ENCODE assay signal across 17 cellular contexts in the genomic region with DNA sequence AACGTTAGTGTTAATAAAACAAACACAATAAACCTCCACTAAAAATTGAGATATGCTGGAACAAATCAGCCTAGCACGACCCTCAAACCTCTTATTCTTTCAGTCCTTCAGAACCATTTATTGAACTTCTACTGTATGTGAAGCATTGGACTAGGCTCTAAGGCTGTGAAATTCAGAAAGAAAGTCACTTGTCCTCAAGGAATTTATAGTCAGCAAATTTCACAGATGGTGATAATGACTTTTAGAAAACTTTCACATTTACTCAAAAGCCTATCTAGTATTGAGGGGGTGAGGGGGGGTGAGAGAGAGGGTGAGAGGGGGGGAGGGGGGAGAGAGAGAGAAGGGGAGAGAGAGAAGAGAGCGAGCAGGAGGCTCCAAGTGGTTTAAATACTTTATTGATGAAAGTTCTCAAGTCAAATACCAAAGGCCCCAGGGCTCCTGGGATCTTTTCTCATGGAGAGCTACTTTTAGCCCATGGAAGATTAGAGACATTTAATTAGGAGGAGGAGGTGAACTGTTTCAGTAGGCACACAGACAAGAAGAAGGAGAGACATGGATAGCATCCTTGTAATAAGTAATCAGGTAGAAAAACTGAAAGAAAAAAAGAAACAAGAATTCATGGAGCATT.
DNase-seq lines count a peak whose midpoint lies in the region; ATAC-seq, FAIRE-seq and TF ChIP-seq lines count a peak whose summit lies in the region.
"Had no signal": no experiment of that assay in that cellular context is flagged by ENCODE, and none has a peak within 500 bp of the region (broad histone marks: within the 10 kb centered on the region; RNA-seq: fewer than 3 reads in every experiment).

No MANE protein-coding gene starts in this region.

- in situ Hi-C loops in HepG2 (cut with HindIII; ENCODE audit: extremely low pct_ligation_motif_present, low pct_unique_long_range_greater_than_20kb) = loop anchor here (10.0 to 25.0 kb wide), 3 partner anchors 92 to 832 kb away; a partner anchor contains a TSS

- H3K4me1 Mint-ChIP-seq in HFFc6 (ENCODE audit: low read depth) = peaks cover 50% of the 10 kb centered on the region
- peaks cover 30% of the 10 kb centered on the region for H3K4me1 Mint-ChIP-seq in Calu3 (ENCODE audit: low read depth, unreplicated experiment)

- H3K9me3 ChIP-seq in HepG2 (ENCODE audit: low read length) (no peaks in the 10 kb centered on the region), right lobe of liver (no peaks in the 10 kb centered on the region), H1 (ENCODE audit: insufficient read depth in 2 of 2, low read depth in 1 of 2, low read length in 1 of 2) (no peaks in the 10 kb centered on the region)
- H3K9me3 ChIP-seq: Caco-2 had no signal

- no peak overlapping the region for H2BK5ac ChIP-seq in H1 (ENCODE audit: low read depth, low read length)

- H3K23me2 ChIP-seq in H1 (ENCODE audit: low read depth, low read length) = no peaks in the 10 kb centered on the region; the same call in 1 of the 2 replicates

- WGBS in HepG2 (ENCODE audit: low lambda C conversion rate) = 14% methylated on average over 3 of the region's 3 CpGs
- WGBS in right lobe of liver (ENCODE audit: insufficient coverage, low coverage, low lambda C conversion rate, missing lambda C conversion rate) = 54% methylated on average over 3 of the region's 3 CpGs
- WGBS in H1 (ENCODE audit: extremely low coverage in 1 of 2, insufficient coverage in 1 of 2, insufficient read length in 1 of 2, insufficient replicate concordance in 2 of 2, low coverage in 1 of 2, low lambda C conversion rate in 2 of 2, missing lambda C conversion rate in 1 of 2), 2 experiments = 92% methylated on average over 2 of the region's 3 CpGs; no CpG with 5 or more reads in 1 of the 2 experiments

- H4K5ac ChIP-seq in H1 (ENCODE audit: insufficient read length, low read depth, low read length) = no peak overlapping the region

- H3K18ac ChIP-seq in H1 (ENCODE audit: extremely low read depth, low read length) = no peak overlapping the region

- no peak overlapping the region for H2BK12ac ChIP-seq in H1 (ENCODE audit: low read depth, low read length)

- H3K27me3 ChIP-seq in HepG2 (ENCODE audit: control insufficient read depth in 1 of 2, insufficient read depth in 2 of 2, low read length in 2 of 2) = no peaks in the 10 kb centered on the region; a peak in 1 of 5 replicates
- H3K27me3 ChIP-seq in right lobe of liver = no peaks in the 10 kb centered on the region
- no peaks in the 10 kb centered on the region for H3K27me3 ChIP-seq in H1 (replicated peaks in 1 of 4; ENCODE audit: control insufficient read depth in 3 of 4, extremely low read depth in 1 of 4, insufficient read depth in 3 of 4, low read length in 3 of 4)

- H3K36me3 ChIP-seq in HepG2 (replicated peaks in 1 of 2; ENCODE audit: control insufficient read depth in 1 of 2, insufficient read depth in 2 of 2, low read length in 2 of 2) = no peaks in the 10 kb centered on the region
- H3K36me3 ChIP-seq in right lobe of liver = no peaks in the 10 kb centered on the region
- no peaks in the 10 kb centered on the region for H3K36me3 ChIP-seq in H1 (ENCODE audit: control insufficient read depth in 2 of 4, insufficient read depth in 4 of 4, low read length in 3 of 4)

- FAIRE-seq in HepG2 (lab: Jason Lieb, UNC) (no peak), H1 (lab: Jason Lieb, UNC) (no peak)
- FAIRE-seq: A204.1 had no signal

- POLR2A ChIA-PET in HepG2 (lab: Yijun Ruan, JAX) (no interaction called here), H1 (lab: Charles Lee; ENCODE audit: partially characterized antibody) (interaction anchor here (0.9 kb wide), 1 partner anchor 16 kb away, joined by 3 read pairs; no protein-coding TSS in a partner anchor)

- no peak overlapping the region for H4K8ac ChIP-seq in H1 (ENCODE audit: extremely low read depth, insufficient read depth, low read length)

- H2AK5ac ChIP-seq in H1 (ENCODE audit: low read depth, low read length) = no peak overlapping the region

- H2BK120ac ChIP-seq in H1 (replicated peaks; ENCODE audit: low read depth, low read length) = no peak overlapping the region

- TF ChIP-seq RAD21 in HepG2 (CRISPR knock-in tag; IDR thresholded peaks at IDR 0.05) (no peak), H1 (IDR thresholded peaks at IDR 0.05 in 1 of 2, conservative IDR thresholded peaks at IDR 0.05 in 1 of 2; ENCODE audit: low read depth in 2 of 2, low read length in 2 of 2) (no peak)

- H3K79me2 ChIP-seq in HepG2 (ENCODE audit: insufficient read depth, low read length) = no peaks in the 10 kb centered on the region
- H3K79me2 ChIP-seq in H1 (ENCODE audit: control insufficient read depth in 1 of 2, insufficient read depth in 2 of 2, low read length in 2 of 2) = no peaks in the 10 kb centered on the region

- H3K9me3 Mint-ChIP-seq in HFFc6 (no peaks in the 10 kb centered on the region), Calu3 (ENCODE audit: low read depth, unreplicated experiment) (no peaks in the 10 kb centered on the region)
- H3K9me3 Mint-ChIP-seq: IgD-negative memory B cell had no signal

- CTCF ChIA-PET in HepG2 (lab: Yijun Ruan, JAX; ENCODE audit: low intra/inter-chr PET ratio, low total read pairs) = no interaction called here
- CTCF ChIA-PET in H1 (lab: Charles Lee; ENCODE audit: partially characterized antibody) = interaction anchor here (0.7 to 12.4 kb wide), 8 partner anchors 14 to 182 kb away, joined by 3 to 164 read pairs (median 3); a partner anchor contains a TSS
- CTCF ChIA-PET in Calu3 (lab: Charles Lee) = interaction anchor here (0.6 to 0.7 kb wide), 2 partner anchors 15 to 167 kb away, joined by 3 to 5 read pairs; no protein-coding TSS in a partner anchor

- no peaks in the 10 kb centered on the region for H3K36me3 Mint-ChIP-seq in HFFc6 (ENCODE audit: low read depth)
- no peaks in the 10 kb centered on the region for H3K36me3 Mint-ChIP-seq in Calu3 (ENCODE audit: insufficient read depth, unreplicated experiment)
- H3K36me3 Mint-ChIP-seq: CD14-positive monocyte, IgD-negative memory B cell had no signal

- TF ChIP-seq POLR2A in HepG2 (IDR thresholded peaks at IDR 0.05; ENCODE audit: insufficient read depth in 1 of 2, low read depth in 2 of 2, low read length in 2 of 2) (no peak), right lobe of liver (IDR thresholded peaks at IDR 0.05) (no peak), H1 (IDR thresholded peaks at IDR 0.05; ENCODE audit: control extremely low read depth in 1 of 2, low read depth in 2 of 2, low read length in 2 of 2) (no peak)

- H3K23ac ChIP-seq in H1 (ENCODE audit: insufficient read length) = no peak overlapping the region

- no peak overlapping the region for H3K56ac ChIP-seq in H1 (replicated peaks; ENCODE audit: insufficient read length, low read depth, low read length)

- no peaks in the 10 kb centered on the region for H3K79me1 ChIP-seq in H1 (ENCODE audit: low read depth, low read length)

- H3K4me3 ChIP-seq in HepG2 (replicated peaks in 1 of 3; ENCODE audit: insufficient read depth in 1 of 3, low read depth in 2 of 3, low read length in 3 of 3) (no peak overlapping the region), right lobe of liver (no peak overlapping the region), H1 (ENCODE audit: extremely low read depth in 1 of 4, insufficient read depth in 2 of 4, low read depth in 3 of 4, low read length in 4 of 4) (peak overlapping the region in 1 of 4 experiments; percentile 12; a peak in 1 of 8 replicates)

- H2AFZ ChIP-seq in HepG2 (ENCODE audit: low read length) (no peak overlapping the region), H1 (ENCODE audit: low read length) (no peak overlapping the region)

- H3K27me3 Mint-ChIP-seq in HFFc6 (ENCODE audit: insufficient read depth) = peaks cover 4% of the 10 kb centered on the region; the same call in 1 of the 2 replicates
- H3K27me3 Mint-ChIP-seq in Calu3 (ENCODE audit: unreplicated experiment) = no peaks in the 10 kb centered on the region

- H3K9ac ChIP-seq in HepG2 (ENCODE audit: insufficient read depth, low read depth, low read length) = no peak overlapping the region
- no peak overlapping the region for H3K9ac ChIP-seq in H1 (replicated peaks in 1 of 4; ENCODE audit: extremely low read depth in 1 of 4, low read depth in 3 of 4, low read length in 3 of 4)

- H3K4me2 ChIP-seq in HepG2 (ENCODE audit: low read depth, low read length) = no peak overlapping the region
- no peak overlapping the region for H3K4me2 ChIP-seq in H1 (ENCODE audit: insufficient read depth in 1 of 2, low read depth in 2 of 2, low read length in 2 of 2)

- no peak overlapping the region for H2BK15ac ChIP-seq in H1 (ENCODE audit: low read length)

- H3K4me3 Mint-ChIP-seq in HFFc6 (no peak overlapping the region), Calu3 (ENCODE audit: low read depth, unreplicated experiment) (no peak overlapping the region)
- H3K4me3 Mint-ChIP-seq: CD14-positive monocyte, IgD-negative memory B cell had no signal

- H3K4me1 ChIP-seq in HepG2 (ENCODE audit: insufficient read depth, low read length) (no peaks in the 10 kb centered on the region), right lobe of liver (no peaks in the 10 kb centered on the region), H1 (replicated peaks in 1 of 4; ENCODE audit: control insufficient read depth in 3 of 4, insufficient read depth in 4 of 4, low read length in 3 of 4) (peaks cover 0 to 12% (median 2%) of the 10 kb centered on the region in 4 experiments; a peak in 5 of 7 replicates)
- H3K4me1 ChIP-seq: Caco-2 had no signal

- intact Hi-C loops in HepG2 (cut with micrococcal nuclease; ENCODE audit: unreplicated experiment) = loop anchor here (1.0 kb wide), 1 partner anchor 318 kb away; no protein-coding TSS in a partner anchor
- intact Hi-C loops in right lobe of liver (cut with DNase I) = loop anchor here in 1 of 2 donors (10.0 kb wide), 1 partner anchor 312 kb away; no protein-coding TSS in a partner anchor
- intact Hi-C loops in Calu3 (cut with micrococcal nuclease; ENCODE audit: unreplicated experiment) = loop anchor here (5.0 to 10.0 kb wide), 3 partner anchors 181 to 822 kb away; a partner anchor contains a TSS

- H2BK20ac ChIP-seq in H1 (ENCODE audit: low read length) = no peak overlapping the region

- ATAC-seq in HepG2 = no peak
- no peak for ATAC-seq in right lobe of liver

- H3K27ac ChIP-seq in HepG2 (ENCODE audit: extremely low read length, insufficient read depth, low read length) (no peak overlapping the region), right lobe of liver (no peak overlapping the region), H1 (ENCODE audit: low read depth, low read length) (no peak overlapping the region)

- DNase-seq in HepG2 (ENCODE audit: low spot score) (no peak), right lobe of liver (no peak), HFFc6 (peak; percentile 34), H1 (ENCODE audit: low read depth in 1 of 2, low spot score in 2 of 2) (peak in 1 of 2 experiments; percentile 10), SKM-1 (lab: John Stamatoyannopoulos, UW; ENCODE audit: unreplicated experiment) (no peak), Calu3 (no peak), NCI-H1092 (lab: John Stamatoyannopoulos, UW) (no peak), DMS114 treated with DMSO at 0.1 percent for 48 hours (lab: John Stamatoyannopoulos, UW; ENCODE audit: unreplicated experiment) (no peak)
- DNase-seq: DND-41, NCI-H1105 treated with DMSO at 0.1 percent for 48 hours, NCI-H1694 treated with DMSO at 0.1 percent for 48 hours, NCI-H345, T-helper 2 cell had no signal

- H4K20me1 ChIP-seq in HepG2 (ENCODE audit: insufficient read depth, low read length) = no peaks in the 10 kb centered on the region
- H4K20me1 ChIP-seq in H1 (replicated peaks in 1 of 2; ENCODE audit: control insufficient read depth in 1 of 2, insufficient read depth in 2 of 2, low read length in 2 of 2) = no peaks in the 10 kb centered on the region

- no peak overlapping the region for H4K91ac ChIP-seq in H1 (replicated peaks; ENCODE audit: insufficient read length, low read length)

- H3K14ac ChIP-seq in H1 (ENCODE audit: insufficient read length) = no peak overlapping the region

- no peak overlapping the region for H3K4ac ChIP-seq in H1 (replicated peaks; ENCODE audit: insufficient read length, low read depth, low read length)

- TF ChIP-seq CTCF in HepG2 (CRISPR knock-in tag; IDR thresholded peaks at IDR 0.05) (no peak), right lobe of liver (IDR thresholded peaks at IDR 0.05) (no peak), HFFc6 (IDR thresholded peaks at IDR 0.05) (no peak), H1 (IDR thresholded peaks at IDR 0.05; ENCODE audit: control extremely low read depth in 1 of 3, insufficient read depth in 1 of 3, low read depth in 1 of 3, low read length in 3 of 3) (no peak), Calu3 (IDR thresholded peaks at IDR 0.05; ENCODE audit: unreplicated experiment) (no peak)

- H3K27ac Mint-ChIP-seq in HFFc6 = peak overlapping the region; percentile 18; the same call in 1 of the 2 replicates
- no peak overlapping the region for H3K27ac Mint-ChIP-seq in Calu3 (ENCODE audit: unreplicated experiment)
- H3K27ac Mint-ChIP-seq: CD14-positive monocyte, IgD-negative memory B cell had no signal

- no TSS peak for BruUV-seq in HepG2 (replicated peaks; lab: Mats Ljungman, UMichigan)
- BruUV-seq in Calu3 (replicated peaks; lab: Mats Ljungman, UMichigan) = no TSS peak

- TF ChIP-seq EP300 in HepG2 (IDR thresholded peaks at IDR 0.05; ENCODE audit: low read depth in 2 of 2, low read length in 2 of 2) (no peak), HepG2 (CRISPR knock-in tag; IDR thresholded peaks at IDR 0.05; ENCODE audit: borderline replicate concordance) (no peak), H1 (IDR thresholded peaks at IDR 0.05; ENCODE audit: borderline replicate concordance in 1 of 2, low read depth in 2 of 2, low read length in 2 of 2) (no peak)
